In genomic region chr5:10289353-10289752, GRCh38 we compare ENCODE assay signal across 10 cellular contexts. TPM values are rescaled to one million over a fixed set of nuclear protein-coding genes. Genes with fewer than 3 reads are reported as not detected.
DNase-seq lines count a peak whose midpoint lies in the region; ATAC-seq and TF ChIP-seq lines count a peak whose summit lies in the region.
"Had no signal": no experiment of that assay in that cellular context is flagged by ENCODE, and none has a peak within 500 bp of the region (broad histone marks: within the 10 kb centered on the region; RNA-seq: fewer than 3 reads in every experiment).

No MANE protein-coding gene starts in this region.

- in situ Hi-C loops in Caki2 (cut with HindIII; ENCODE audit: low pct_unique_long_range_greater_than_20kb, low sequenced_read_pairs): no loop called here

- no peak for TF ChIP-seq POLR2A in breast epithelium (IDR thresholded peaks at IDR 0.05)

- intact Hi-C loops in breast epithelium (cut with DNase I; ENCODE audit: low total_unique reads) (no loop called here), mucosa of descending colon (cut with DNase I, micrococcal nuclease) (loop anchor here (10.0 kb wide), 2 partner anchors 75 to 335 kb away; no protein-coding TSS in a partner anchor)

- H3K4me3 Mint-ChIP-seq in activated T-helper 17 cell treated with anti-CD3 and anti-CD28 coated beads, Interleukin-2, amount 50 U/mL, for 72 hours: no peak overlapping the region

- H3K27me3 Mint-ChIP-seq in activated T-helper 17 cell treated with anti-CD3 and anti-CD28 coated beads, Interleukin-2, amount 50 U/mL, for 72 hours: peaks cover 8% of the 10 kb centered on the region

- peak overlapping the region; percentile 76 to 78 for H3K27ac ChIP-seq in breast epithelium

- DNase-seq in Caki2 (ENCODE audit: low read depth) (peak; percentile 44), NCI-H2029 (lab: John Stamatoyannopoulos, UW) (peak; percentile 80), breast epithelium (ENCODE audit: low spot score in 2 of 2) (peak in 1 of 2 donors; percentile 49), mucosa of descending colon (peak; percentile 65 to 82 (median 67)), CD1c-positive myeloid dendritic cell (ENCODE audit: extremely low spot score) (no peak), GM20000 (ENCODE audit: low spot score) (no peak), AML-193 (lab: John Stamatoyannopoulos, UW) (no peak)
- DNase-seq: activated gamma-delta T cell, T1000 had no signal

- no peak overlapping the region for H3K27ac Mint-ChIP-seq in activated T-helper 17 cell treated with anti-CD3 and anti-CD28 coated beads, Interleukin-2, amount 50 U/mL, for 72 hours

- no peaks in the 10 kb centered on the region for H3K36me3 Mint-ChIP-seq in activated T-helper 17 cell treated with anti-CD3 and anti-CD28 coated beads, Interleukin-2, amount 50 U/mL, for 72 hours (ENCODE audit: low read depth)

- no peaks in the 10 kb centered on the region for H3K9me3 Mint-ChIP-seq in activated T-helper 17 cell treated with anti-CD3 and anti-CD28 coated beads, Interleukin-2, amount 50 U/mL, for 72 hours

- no peak overlapping the region for H3K4me3 ChIP-seq in breast epithelium
- H3K4me3 ChIP-seq in mucosa of descending colon: no peak overlapping the region

- TF ChIP-seq CTCF in breast epithelium (IDR thresholded peaks at IDR 0.05): no peak
- no peak for TF ChIP-seq CTCF in mucosa of descending colon (IDR thresholded peaks at IDR 0.05)
- no peak for TF ChIP-seq CTCF in GM20000 (IDR thresholded peaks at IDR 0.05; ENCODE audit: extremely low read depth, missing control alignments)

- no peaks in the 10 kb centered on the region for H3K4me1 Mint-ChIP-seq in activated T-helper 17 cell treated with anti-CD3 and anti-CD28 coated beads, Interleukin-2, amount 50 U/mL, for 72 hours

- no peaks in the 10 kb centered on the region for H3K36me3 ChIP-seq in breast epithelium
- no peaks in the 10 kb centered on the region for H3K36me3 ChIP-seq in mucosa of descending colon (ENCODE audit: low read depth)

- H3K27me3 ChIP-seq in breast epithelium: no peaks in the 10 kb centered on the region

- H3K9me3 ChIP-seq in breast epithelium: no peaks in the 10 kb centered on the region
- no peaks in the 10 kb centered on the region for H3K9me3 ChIP-seq in mucosa of descending colon

- H3K4me1 ChIP-seq in breast epithelium (no peaks in the 10 kb centered on the region), mucosa of descending colon (ENCODE audit: low read depth) (peaks cover 24% of the 10 kb centered on the region)

- peak; percentile 93 for ATAC-seq in mucosa of descending colon
- no peak for ATAC-seq in activated T-helper 17 cell treated with anti-CD3 and anti-CD28 coated beads, Interleukin-2, amount 50 U/mL, for 72 hours (replicated peaks)

RNA-seq across cellular contexts. Expression of gene CMBL, which starts 18.3 kb away (rescaled TPM):
- total RNA-seq in Caki2 (2014; rRNA removed; shearing (Covaris generic); ENCODE audit: low replicate concordance): 141 and 219 TPM in 2 replicates
- total RNA-seq in breast epithelium (1 to 10 TPM; 8.2 to 9.4 (median 9.2) TPM), mucosa of descending colon (100 to 1,000 TPM in 1 of 3 donors, 10 to 100 TPM in 2; 81.4 to 210 (median 97.9) TPM)
- under 1 TPM; 0.80 to 0.82 TPM for total RNA-seq in activated T-helper 17 cell treated with anti-CD3 and anti-CD28 coated beads, Interleukin-2, amount 50 U/mL, for 72 hours

RNA-seq across cellular contexts. Expression of gene CCT5, which starts 39.3 kb away (rescaled TPM):
- total RNA-seq in Caki2 (2014; rRNA removed; shearing (Covaris generic); ENCODE audit: low replicate concordance): 636 and 700 TPM in 2 replicates
- total RNA-seq in breast epithelium (100 to 1,000 TPM; 151 to 208 (median 180) TPM), mucosa of descending colon (100 to 1,000 TPM; 120 to 155 (median 122) TPM)
- 100 to 1,000 TPM; 188 to 476 TPM for total RNA-seq in activated T-helper 17 cell treated with anti-CD3 and anti-CD28 coated beads, Interleukin-2, amount 50 U/mL, for 72 hours

RNA-seq across cellular contexts. Expression of gene ATPSCKMT, which starts 39.7 kb away (rescaled TPM):
- total RNA-seq in Caki2 (2014; rRNA removed; shearing (Covaris generic); ENCODE audit: low replicate concordance): 16.4 and 26.8 TPM in 2 replicates
- 10 to 100 TPM; 15.1 to 23.9 (median 15.7) TPM for total RNA-seq in breast epithelium
- 10 to 100 TPM; 15.9 to 19.3 (median 16.3) TPM for total RNA-seq in mucosa of descending colon
- 10 to 100 TPM; 12.9 to 24.9 TPM for total RNA-seq in activated T-helper 17 cell treated with anti-CD3 and anti-CD28 coated beads, Interleukin-2, amount 50 U/mL, for 72 hours

Comparison
In these comparisons a context has a peak if more than half of its experiments do, and no peak if none do; other contexts are left out.
1. DNase-seq: peak in Caki2 (single experiment), NCI-H2029 (single experiment) and mucosa of descending colon (3 of 3); none in CD1c-positive myeloid dendritic cell (single experiment), GM20000 (single experiment) and AML-193 (0 of 2).
2. RNA of gene CMBL, which starts 18.3 kb away (total RNA-seq): 141 to 219 TPM in Caki2 and 81.4 to 210 TPM in mucosa of descending colon; 8.2 to 9.4 TPM in breast epithelium and 0.80 to 0.82 TPM in activated T-helper 17 cell treated with anti-CD3 and anti-CD28 coated beads, Interleukin-2, amount 50 U/mL, for 72 hours; every median in the first group is over 4 times any median in the second.